8 cellular contexts compared by ENCODE assay signal in genomic region chr1:10793129-10793651, GRCh38. TPM values are rescaled to one million over a fixed set of nuclear protein-coding genes. Genes with fewer than 3 reads are reported as not detected.
A peak's percentile ranks its signal among the peaks of the same experiment; 100 is the strongest.
DNase-seq lines count a peak whose midpoint lies in the region; ATAC-seq and TF ChIP-seq lines count a peak whose summit lies in the region.

No MANE protein-coding gene starts in this region.

- peak overlapping the region; percentile 69 to 76 for H3K4me3 ChIP-seq in Panc1 (ENCODE audit: low read depth in 2 of 2, low read length in 2 of 2)
- H3K4me3 ChIP-seq in gastroesophageal sphincter: peak overlapping the region; percentile 59 to 80

- no peak for TF ChIP-seq EP300 in gastroesophageal sphincter (IDR thresholded peaks at IDR 0.05)

- no peaks in the 10 kb centered on the region for H3K27me3 ChIP-seq in Panc1 (ENCODE audit: control insufficient read depth, insufficient read depth, low read length)
- peaks cover 68% of the 10 kb centered on the region for H3K27me3 ChIP-seq in gastroesophageal sphincter

- H3K36me3 ChIP-seq in Panc1 (ENCODE audit: control insufficient read depth, insufficient read depth, low read length) (no peaks in the 10 kb centered on the region), gastroesophageal sphincter (no peaks in the 10 kb centered on the region)

- ATAC-seq in Panc1 (no peak), gastroesophageal sphincter (no peak), GM19463 (IDR thresholded peaks at IDR 0.05; ENCODE audit: unreplicated experiment) (no peak), GM21360 (IDR thresholded peaks at IDR 0.05; ENCODE audit: unreplicated experiment) (no peak), GM18519 (IDR thresholded peaks at IDR 0.05; ENCODE audit: low FRiP score, unreplicated experiment) (no peak)
- no peak for ATAC-seq in stimulated activated memory B cell treated with anti-CD40 and anti-IgM and Interleukin-4, amounts not matched to agents 10 μg/mL and 1 μg/mL and 100 μg/mL, for 72 hours

- no peak for TF ChIP-seq POLR2A in gastroesophageal sphincter (IDR thresholded peaks at IDR 0.05)

- TSS peak; percentile 71 for BruUV-seq in Panc1 (replicated peaks; lab: Mats Ljungman, UMichigan)

- H3K9me3 ChIP-seq in Panc1 (ENCODE audit: control insufficient read depth, insufficient read depth, low read depth, low read length) (no peaks in the 10 kb centered on the region), gastroesophageal sphincter (no peaks in the 10 kb centered on the region)

- 0 to 2% methylated on average over 9 of the region's 9 CpGs for WGBS in gastroesophageal sphincter (ENCODE audit: low coverage in 1 of 2), 2 donors

- POLR2A ChIA-PET in Panc1 (lab: Charles Lee): interaction anchor here (0.6 kb wide), 1 partner anchor 252 kb away, joined by 7 read pairs; no protein-coding TSS in a partner anchor

- no peak overlapping the region for H3K27ac Mint-ChIP-seq in stimulated activated memory B cell treated with anti-CD40 and anti-IgM and Interleukin-4, amounts not matched to agents 10 μg/mL and 1 μg/mL and 100 μg/mL, for 72 hours

- no peaks in the 10 kb centered on the region for H3K36me3 Mint-ChIP-seq in stimulated activated memory B cell treated with anti-CD40 and anti-IgM and Interleukin-4, amounts not matched to agents 10 μg/mL and 1 μg/mL and 100 μg/mL, for 72 hours

- CTCF ChIA-PET in Panc1 (lab: Charles Lee): no interaction called here

- in situ Hi-C loops in Panc1 (cut with HindIII; ENCODE audit: low pct_unique_long_range_greater_than_20kb, low sequenced_read_pairs): no loop called here

- H3K27ac ChIP-seq in Panc1 (ENCODE audit: low read length) (peak overlapping the region; percentile 96), gastroesophageal sphincter (peak overlapping the region in 2 of 4 donors; percentile 81 to 85)

- H3K4me1 ChIP-seq in Panc1 (ENCODE audit: control insufficient read depth, insufficient read depth, low read length): peaks cover 45% of the 10 kb centered on the region
- peaks cover 0 to 74% (median 5%) of the 10 kb centered on the region in 3 donors for H3K4me1 ChIP-seq in gastroesophageal sphincter

- TF ChIP-seq CTCF in Panc1 (IDR thresholded peaks at IDR 0.05) (no peak), gastroesophageal sphincter (IDR thresholded peaks at IDR 0.05) (no peak)

- H3K27me3 Mint-ChIP-seq in stimulated activated memory B cell treated with anti-CD40 and anti-IgM and Interleukin-4, amounts not matched to agents 10 μg/mL and 1 μg/mL and 100 μg/mL, for 72 hours: peaks cover 51% of the 10 kb centered on the region

- H3K4me3 Mint-ChIP-seq in stimulated activated memory B cell treated with anti-CD40 and anti-IgM and Interleukin-4, amounts not matched to agents 10 μg/mL and 1 μg/mL and 100 μg/mL, for 72 hours: peak overlapping the region; percentile 8

- intact Hi-C loops in Panc1 (cut with micrococcal nuclease; ENCODE audit: unreplicated experiment): loop anchor here (5.0 kb wide), 1 partner anchor 101 kb away; no protein-coding TSS in a partner anchor

- no peaks in the 10 kb centered on the region for H3K9me3 Mint-ChIP-seq in stimulated activated memory B cell treated with anti-CD40 and anti-IgM and Interleukin-4, amounts not matched to agents 10 μg/mL and 1 μg/mL and 100 μg/mL, for 72 hours

- DNase-seq in SIG-M5 treated with dmso at 0.1 percent for 504 hours (lab: John Stamatoyannopoulos, UW; ENCODE audit: unreplicated experiment) (peak; percentile 27), SIG-M5 (lab: John Stamatoyannopoulos, UW) (no peak), Panc1 (ENCODE audit: low read depth, low spot score) (peak; percentile 64)

- peaks cover 7% of the 10 kb centered on the region for H3K4me1 Mint-ChIP-seq in stimulated activated memory B cell treated with anti-CD40 and anti-IgM and Interleukin-4, amounts not matched to agents 10 μg/mL and 1 μg/mL and 100 μg/mL, for 72 hours

RNA-seq across cellular contexts. Expression of gene CASZ1, which starts 3.3 kb away (rescaled TPM):
- total RNA-seq in Panc1 (2021; ENCODE audit: unreplicated experiment) (27.8 TPM), gastroesophageal sphincter (10 to 100 TPM; 22.1 to 47.4 (median 28.0) TPM)
- polyA plus RNA-seq in Panc1 (2012; ENCODE audit: insufficient read length): 15.3 TPM
